In the genomic region with DNA sequence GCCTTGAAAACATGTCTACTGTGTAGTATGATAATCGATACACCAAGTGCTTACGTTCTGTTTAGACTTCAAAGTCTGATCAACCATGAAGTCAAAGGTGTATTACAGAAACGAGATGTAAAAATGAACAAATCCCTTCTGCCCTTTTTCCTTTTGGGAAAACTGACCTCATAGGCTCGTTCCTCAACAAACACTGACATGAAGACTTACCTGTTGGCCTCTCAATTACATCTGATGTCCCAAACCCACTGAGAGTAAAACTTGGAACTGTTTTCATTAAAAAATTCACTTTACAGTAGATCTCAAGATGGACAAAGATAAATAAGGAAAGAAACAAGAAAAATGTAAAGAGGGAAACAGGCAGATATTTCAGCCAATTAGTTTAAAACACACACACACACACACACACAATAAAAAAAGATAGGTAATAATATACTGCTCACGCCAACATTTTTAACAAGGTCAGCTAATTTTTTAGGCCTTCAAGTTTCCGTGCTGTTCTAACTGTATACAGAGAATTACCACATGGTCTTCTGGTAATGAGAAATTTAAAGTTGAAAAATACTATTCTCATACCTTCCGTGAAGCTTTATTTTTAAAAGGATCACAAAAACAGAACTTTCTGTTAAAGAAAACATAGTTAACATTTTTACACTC, we compare ENCODE assay signal across 11 cellular contexts. TPM values are rescaled to one million over a fixed set of nuclear protein-coding genes. Genes with fewer than 3 reads are reported as not detected.
DNase-seq lines count a peak whose midpoint lies in the region; ATAC-seq, FAIRE-seq and TF ChIP-seq lines count a peak whose summit lies in the region.
"Had no signal": no experiment of that assay in that cellular context is flagged by ENCODE, and none has a peak within 500 bp of the region (broad histone marks: within the 10 kb centered on the region; RNA-seq: fewer than 3 reads in every experiment).

No MANE protein-coding gene starts in this region.

- H3K27ac ChIP-seq in BLaER1 (0 out of 2 replicates have a peak overlapping the region, but pooled peaks have one; percentile 99), HUES48 (ENCODE audit: low read depth, low read length) (no peak overlapping the region), astrocyte (ENCODE audit: low read depth, low read length) (no peak overlapping the region)

- CTCF ChIA-PET in GM10248 (lab: Yijun Ruan, JAX), result no interaction called here

- no peaks in the 10 kb centered on the region for H3K27me3 Mint-ChIP-seq in astrocyte (ENCODE audit: low read depth, unreplicated experiment)

- POLR2A ChIA-PET in GM10248 (lab: Yijun Ruan, JAX), result no interaction called here

- H3K9me3 Mint-ChIP-seq in astrocyte (ENCODE audit: unreplicated experiment), result no peaks in the 10 kb centered on the region

- H3K36me3 ChIP-seq in BLaER1, result peaks cover 44% of the 10 kb centered on the region
- peaks cover 59% of the 10 kb centered on the region for H3K36me3 ChIP-seq in HUES48 (ENCODE audit: control insufficient read depth, insufficient read depth, low read length)
- peaks cover 37% of the 10 kb centered on the region for H3K36me3 ChIP-seq in astrocyte (ENCODE audit: insufficient read depth, low read length)
- no peaks in the 10 kb centered on the region for H3K36me3 ChIP-seq in mucosa of stomach (ENCODE audit: control insufficient read depth, insufficient read depth, low read length)
- H3K36me3 ChIP-seq: prostate gland had no signal

- DNase-seq in astrocyte (ENCODE audit: low read depth), result no peak
- DNase-seq in GM10248 (ENCODE audit: extremely low spot score), result no peak
- no peak for DNase-seq in NCI-H2081 treated with DMSO at 0.1 percent for 48 hours (lab: John Stamatoyannopoulos, UW)
- DNase-seq: NCI-H1417 treated with DMSO at 0.1 percent for 48 hours had no signal

- H3K4me1 ChIP-seq in BLaER1 (peaks cover 44% of the 10 kb centered on the region), HUES48 (ENCODE audit: control insufficient read depth, insufficient read depth, low read length) (peaks cover 37% of the 10 kb centered on the region), astrocyte (ENCODE audit: insufficient read depth, low read length) (peaks cover 20% of the 10 kb centered on the region), mucosa of stomach (ENCODE audit: control insufficient read depth, insufficient read depth, low read length) (peaks cover 25% of the 10 kb centered on the region)

- H3K9ac ChIP-seq in BLaER1 (peak overlapping the region; percentile 99), HUES48 (ENCODE audit: low read depth, low read length) (0 out of 2 replicates have a peak overlapping the region, but pooled peaks have one; percentile 95), astrocyte (ENCODE audit: low read length) (peak overlapping the region; percentile 99), mucosa of stomach (ENCODE audit: low read length) (peak overlapping the region; percentile 11)

- no peak overlapping the region for H3K27ac Mint-ChIP-seq in astrocyte (ENCODE audit: unreplicated experiment)

- TF ChIP-seq CTCF in astrocyte (IDR thresholded peaks at IDR 0.05; ENCODE audit: insufficient read depth, low read depth, low read length) (no peak), GM10248 (IDR thresholded peaks at IDR 0.05; ENCODE audit: control extremely low read depth, extremely low read depth, low read depth, missing control alignments) (no peak)

- H3K36me3 Mint-ChIP-seq in astrocyte (ENCODE audit: low read depth, unreplicated experiment), result peaks cover 13% of the 10 kb centered on the region

- H3K4me3 ChIP-seq in BLaER1 (peak overlapping the region; percentile 89), HUES48 (ENCODE audit: low read depth, low read length) (peak overlapping the region; percentile 97), astrocyte (ENCODE audit: insufficient read depth, low read depth, low read length) (peak overlapping the region; percentile 94), mucosa of stomach (ENCODE audit: low read length) (no peak overlapping the region)

- H3K27me3 ChIP-seq in BLaER1 (no peaks in the 10 kb centered on the region), HUES48 (ENCODE audit: control insufficient read depth, insufficient read depth, low read length) (no peaks in the 10 kb centered on the region), astrocyte (ENCODE audit: insufficient read depth, low read length) (no peaks in the 10 kb centered on the region), mucosa of stomach (ENCODE audit: control insufficient read depth, insufficient read depth, low read length) (no peaks in the 10 kb centered on the region)

- H3K4me1 Mint-ChIP-seq in astrocyte (ENCODE audit: low read depth, unreplicated experiment), result peaks cover 15% of the 10 kb centered on the region

- peak overlapping the region; percentile 88 for H3K4me3 Mint-ChIP-seq in astrocyte (ENCODE audit: unreplicated experiment)

- ATAC-seq in GM18868 (IDR thresholded peaks at IDR 0.05; ENCODE audit: unreplicated experiment) (no peak), HG03571 (IDR thresholded peaks at IDR 0.05; ENCODE audit: unreplicated experiment) (no peak)

- H3K4me2 ChIP-seq in BLaER1 (peak overlapping the region; percentile 88), astrocyte (ENCODE audit: low read length) (peak overlapping the region; percentile 90)

- no peak for FAIRE-seq in astrocyte (lab: Jason Lieb, UNC)
- FAIRE-seq: colon had no signal

- H3K79me2 ChIP-seq in astrocyte (ENCODE audit: insufficient read depth, low read length), result peaks cover 48% of the 10 kb centered on the region

- H3K9me3 ChIP-seq in BLaER1 (no peaks in the 10 kb centered on the region), HUES48 (ENCODE audit: control insufficient read depth, insufficient read depth, low read length) (no peaks in the 10 kb centered on the region), astrocyte (ENCODE audit: insufficient read depth, low read depth, low read length) (no peaks in the 10 kb centered on the region), mucosa of stomach (ENCODE audit: control insufficient read depth, low read length) (no peaks in the 10 kb centered on the region)
- H3K9me3 ChIP-seq: prostate gland had no signal

- no peak overlapping the region for H2AFZ ChIP-seq in astrocyte (ENCODE audit: low read depth, low read length)

- H4K20me1 ChIP-seq in BLaER1 (peaks cover 58% of the 10 kb centered on the region), astrocyte (ENCODE audit: insufficient read depth, low read length) (peaks cover 53% of the 10 kb centered on the region)

RNA-seq across cellular contexts. Expression of a gene that starts 2.1 kb away (rescaled TPM):
- 259 and 272 TPM in 2 replicates for total RNA-seq in astrocyte

RNA-seq across cellular contexts. Expression of a gene that starts 33.4 kb away (rescaled TPM):
- 28.0 and 28.1 TPM in 2 replicates for total RNA-seq in astrocyte

Comparison
In these comparisons a context has a peak if more than half of its experiments do, and no peak if none do; other contexts are left out.
1. H3K9ac ChIP-seq: peak in every context shown above with its lines; median percentile 99 in BLaER1; 99 in astrocyte; 95 in HUES48; 11 in mucosa of stomach.